Comparison of ENCODE assay signal across 15 cellular contexts in genomic region chr11:9089061-9089460, GRCh38. TPM values are rescaled to one million over a fixed set of nuclear protein-coding genes. Genes with fewer than 3 reads are reported as not detected.
DNase-seq lines count a peak whose midpoint lies in the region; ATAC-seq and TF ChIP-seq lines count a peak whose summit lies in the region.
"Had no signal": no experiment of that assay in that cellular context is flagged by ENCODE, and none has a peak within 500 bp of the region (broad histone marks: within the 10 kb centered on the region; RNA-seq: fewer than 3 reads in every experiment).

No MANE protein-coding gene starts in this region.

- H3K27me3 Mint-ChIP-seq in glutamatergic neuron (ENCODE audit: unreplicated experiment) = peaks cover 21% of the 10 kb centered on the region
- peaks cover 43% of the 10 kb centered on the region for H3K27me3 Mint-ChIP-seq in neural crest cell (ENCODE audit: low read depth)

- DNase-seq in G401 (ENCODE audit: low spot score) (peak; percentile 23), Peyer's patch (peak in 2 of 3 donors; percentile 63 to 67), glutamatergic neuron (no peak), neural crest cell (ENCODE audit: low read depth, low spot score) (no peak), KG1 (lab: John Stamatoyannopoulos, UW) (no peak)
- DNase-seq: ACHN, DMS79, H9, NCI-H187, NCI-H226, NCI-H524 treated with DMSO at 0.1 percent for 48 hours, PC-9, SJCRH30 had no signal

- ATAC-seq in GM19467 (IDR thresholded peaks at IDR 0.05; ENCODE audit: unreplicated experiment) (no peak), HG03175 (IDR thresholded peaks at IDR 0.05; ENCODE audit: unreplicated experiment) (no peak)

- no peaks in the 10 kb centered on the region for H3K27me3 ChIP-seq in Peyer's patch
- H3K27me3 ChIP-seq: SJCRH30 had no signal

- H3K4me3 Mint-ChIP-seq in glutamatergic neuron (ENCODE audit: unreplicated experiment) = peak overlapping the region; percentile 34
- H3K4me3 Mint-ChIP-seq in neural crest cell = peak overlapping the region; percentile 65

- H3K27ac Mint-ChIP-seq in glutamatergic neuron (ENCODE audit: unreplicated experiment) = no peak overlapping the region
- H3K27ac Mint-ChIP-seq in neural crest cell (ENCODE audit: unreplicated experiment) = no peak overlapping the region
- H3K27ac Mint-ChIP-seq: H9 had no signal

- no peaks in the 10 kb centered on the region for H3K36me3 ChIP-seq in Peyer's patch
- H3K36me3 ChIP-seq: SJCRH30 had no signal

- no peak for TF ChIP-seq POLR2A in Peyer's patch (IDR thresholded peaks at IDR 0.05)

- TF ChIP-seq CTCF in Peyer's patch (IDR thresholded peaks at IDR 0.05) (no peak), glutamatergic neuron (IDR thresholded peaks at IDR 0.05; ENCODE audit: partially characterized antibody, unreplicated experiment) (no peak), neural crest cell (conservative IDR thresholded peaks at IDR 0.05) (no peak)

- peaks cover 16% of the 10 kb centered on the region for H3K4me1 Mint-ChIP-seq in glutamatergic neuron (ENCODE audit: low read depth, unreplicated experiment)
- peaks cover 22% of the 10 kb centered on the region for H3K4me1 Mint-ChIP-seq in neural crest cell

- in situ Hi-C loops in G401 (cut with HindIII; ENCODE audit: low sequenced_read_pairs) = no loop called here

- H3K27ac ChIP-seq in Peyer's patch = peak overlapping the region in 1 of 4 donors; percentile 43
- H3K27ac ChIP-seq: PC-9, SJCRH30 had no signal

- H3K4me1 ChIP-seq in Peyer's patch = peaks cover 0 to 18% (median 7%) of the 10 kb centered on the region in 4 donors
- H3K4me1 ChIP-seq: SJCRH30 had no signal

- H3K36me3 Mint-ChIP-seq in glutamatergic neuron (ENCODE audit: unreplicated experiment) (peaks cover 4% of the 10 kb centered on the region), neural crest cell (ENCODE audit: low read depth) (no peaks in the 10 kb centered on the region)

- H3K9me3 Mint-ChIP-seq in glutamatergic neuron (ENCODE audit: unreplicated experiment) (peaks cover under 1% of the 10 kb centered on the region), neural crest cell (no peaks in the 10 kb centered on the region)
- H3K9me3 Mint-ChIP-seq: H9 had no signal

- H3K4me3 ChIP-seq in Peyer's patch = no peak overlapping the region
- H3K4me3 ChIP-seq: PC-9, SJCRH30 had no signal

- H3K9me3 ChIP-seq in Peyer's patch = no peaks in the 10 kb centered on the region
- H3K9me3 ChIP-seq: SJCRH30 had no signal

RNA-seq across cellular contexts. Expression of gene SCUBE2, which starts 2.3 kb away (rescaled TPM):
- 0.06 TPM in 1 of 2 replicates, not detected in the other for total RNA-seq in G401 (2014; rRNA removed; shearing (Covaris generic))
- total RNA-seq in Peyer's patch (10 to 100 TPM in 1 of 4 donors, 1 to 10 TPM in 3; 3.1 to 10.6 (median 5.0) TPM), glutamatergic neuron (ENCODE audit: unreplicated experiment) (2.5 TPM), neural crest cell (7.5 and 11.0 TPM in 2 replicates)
- total RNA-seq: PC-9 had no signal

Comparison
In these comparisons a context has a peak if more than half of its experiments do, and no peak if none do; other contexts are left out.
1. DNase-seq: peak in G401 (single experiment) and Peyer's patch (2 of 3); none in glutamatergic neuron (single experiment), neural crest cell (single experiment) and KG1 (single experiment).